ENCODE assay signal across 2 cellular contexts in genomic region chr3:159172473-159172872, GRCh38.
TF ChIP-seq lines count a peak whose summit lies in the region.

No MANE protein-coding gene starts in this region.

TF ChIP-seq in A549, 52 proteins besides CTCF, POLR2A, EP300 and RAD21 (continued from another document):
- TF ChIP-seq PHF8 (IDR thresholded peaks at IDR 0.05; ENCODE audit: borderline replicate concordance, low read depth), result no peak
- no peak for TF ChIP-seq HES2 (IDR thresholded peaks at IDR 0.05)
- no peak for TF ChIP-seq CEBPB (IDR thresholded peaks at IDR 0.05)
- no peak for TF ChIP-seq ESRRA (IDR thresholded peaks at IDR 0.05; ENCODE audit: borderline replicate concordance, low read length)
- no peak for TF ChIP-seq HOXB13 (CRISPR knock-in tag; IDR thresholded peaks at IDR 0.05; ENCODE audit: low read depth)
- TF ChIP-seq NFE2L2 (conservative IDR thresholded peaks at IDR 0.05; ENCODE audit: low read length), result no peak
- TF ChIP-seq EHMT2 (IDR thresholded peaks at IDR 0.05; ENCODE audit: low read depth), result no peak
- no peak for TF ChIP-seq TP53 (CRISPR knock-in tag; IDR thresholded peaks at IDR 0.05)
- TF ChIP-seq BHLHE40 (IDR thresholded peaks at IDR 0.05; ENCODE audit: low read depth, low read length), result no peak
- no peak for TF ChIP-seq REST (IDR thresholded peaks at IDR 0.05)
- TF ChIP-seq HMGXB4 (CRISPR knock-in tag; IDR thresholded peaks at IDR 0.05; ENCODE audit: borderline replicate concordance), result no peak
- TF ChIP-seq FOXS1 (CRISPR knock-in tag; IDR thresholded peaks at IDR 0.05), result no peak
- no peak for TF ChIP-seq BCL3 (IDR thresholded peaks at IDR 0.05)
- no peak for TF ChIP-seq CBX2 (IDR thresholded peaks at IDR 0.05; ENCODE audit: borderline replicate concordance, low read depth)

TF ChIP-seq in neural cell, 6 proteins besides CTCF, POLR2A, EP300 and RAD21 (continued from another document):
- TF ChIP-seq REST (IDR thresholded peaks at IDR 0.05; ENCODE audit: borderline replicate concordance) (peak; percentile 94), TAF1 (IDR thresholded peaks at IDR 0.05; ENCODE audit: low read depth) (no peak), POLR2AphosphoS5 (IDR thresholded peaks at IDR 0.05) (peak; percentile 21)
